ENCODE assay signal across 8 cellular contexts in the genomic region with DNA sequence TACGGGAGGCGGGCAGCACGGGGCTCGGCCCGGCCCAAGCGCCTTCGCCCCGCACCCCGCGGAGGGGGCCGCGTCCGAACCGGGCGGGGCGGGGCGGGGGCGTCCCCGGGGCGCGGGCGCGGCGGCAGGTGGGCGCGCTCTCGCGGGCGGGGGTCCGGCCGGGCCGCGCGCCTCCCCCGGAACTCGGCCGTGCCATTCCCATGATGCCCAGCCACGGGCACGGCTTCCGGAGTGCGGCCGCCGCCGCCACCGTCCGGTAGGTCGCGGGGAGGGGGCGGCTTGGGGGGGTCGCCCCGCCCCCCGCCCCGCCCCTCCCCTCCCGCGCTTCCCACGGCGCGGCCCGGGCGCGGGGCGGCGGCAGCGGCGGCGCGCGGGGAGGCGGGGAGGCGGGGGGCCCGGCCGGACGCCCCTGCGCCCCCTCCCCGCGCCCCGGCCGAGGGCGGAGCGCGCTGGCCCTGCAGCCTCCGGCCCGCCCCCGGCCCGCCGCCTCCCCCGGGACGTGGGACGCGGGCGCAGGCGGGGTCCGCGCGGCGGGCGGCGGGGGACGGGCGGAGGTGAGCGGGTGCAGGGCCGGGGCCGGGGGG. TPM values are rescaled to one million over a fixed set of nuclear protein-coding genes. Genes with fewer than 3 reads are reported as not detected.
DNase-seq lines count a peak whose midpoint lies in the region; TF ChIP-seq lines count a peak whose summit lies in the region.

A gene with protein sequence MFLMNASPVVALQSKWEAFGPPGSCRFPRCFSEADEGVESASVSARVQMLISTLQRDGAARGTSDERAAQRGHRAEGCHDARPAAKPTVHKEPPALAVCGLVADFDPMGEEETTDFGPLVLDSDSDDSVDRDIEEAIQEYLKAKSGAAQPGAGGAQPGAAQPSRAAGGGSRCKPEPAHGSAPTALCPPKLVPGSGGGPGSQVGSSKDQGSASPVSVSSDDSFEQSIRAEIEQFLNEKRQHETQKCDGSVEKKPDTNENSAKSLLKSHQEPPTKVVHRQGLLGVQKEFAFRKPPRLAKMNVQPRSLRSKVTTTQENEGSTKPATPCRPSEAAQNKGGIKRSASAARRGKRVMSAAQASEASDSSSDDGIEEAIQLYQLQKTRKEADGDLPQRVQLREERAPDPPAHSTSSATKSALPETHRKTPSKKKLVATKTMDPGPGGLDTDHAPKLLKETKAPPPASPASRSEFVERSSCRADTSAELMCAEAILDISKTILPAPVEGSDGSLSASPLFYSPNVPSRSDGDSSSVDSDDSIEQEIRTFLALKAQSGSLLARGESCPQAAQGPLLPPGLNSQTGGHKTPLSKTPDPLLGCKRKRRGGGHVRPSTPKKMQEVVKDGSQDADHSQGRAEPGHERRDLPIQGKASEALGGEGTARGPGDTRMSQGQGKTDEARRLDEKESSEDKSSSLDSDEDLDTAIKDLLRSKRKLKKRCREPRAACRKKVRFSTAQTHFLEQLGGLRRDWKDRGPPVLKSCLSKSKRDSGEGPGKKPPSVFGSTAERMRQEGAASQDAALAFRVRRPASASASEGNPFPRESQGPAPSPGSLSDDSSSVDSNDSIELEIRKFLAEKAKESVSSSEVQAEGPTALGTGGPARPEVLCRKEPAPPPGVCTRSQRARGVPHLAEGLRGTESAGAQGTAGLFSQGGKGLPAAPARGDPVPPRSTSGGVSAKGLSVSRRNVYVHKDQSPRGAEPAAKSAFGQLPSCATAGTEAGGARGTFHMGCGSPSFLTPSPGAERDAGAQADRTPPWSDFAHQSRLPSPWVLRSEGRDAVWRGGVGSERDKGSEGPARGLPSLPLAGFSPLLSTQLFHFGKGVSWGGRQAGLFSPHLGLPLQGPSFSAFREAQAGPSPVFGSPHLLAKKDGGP (N-terminal part only) (plus strand): TSS at position 314 of the 584 bp plus-strand sequence. CDS start 4,729 bp downstream, outside the sequence.

- H3K4me1 ChIP-seq in skeletal muscle tissue (ENCODE audit: control insufficient read depth in 3 of 3, insufficient read depth in 3 of 3, low read length in 3 of 3), result peaks cover 7 to 9% (median 8%) of the 10 kb centered on the region in 3 donors

- peaks cover 21% of the 10 kb centered on the region for H3K4me1 Mint-ChIP-seq in HFFc6 (ENCODE audit: low read depth)

- DNase-seq in AG20443 (ENCODE audit: low spot score), result peak; percentile 35
- DNase-seq in HFFc6, result no peak
- no peak for DNase-seq in astrocyte of the cerebellum (ENCODE audit: low read depth)
- DNase-seq in inferior parietal cortex (ENCODE audit: extremely low spot score), result no peak
- DNase-seq in NCI-H1048 (lab: John Stamatoyannopoulos, UW), result no peak
- no peak for DNase-seq in ecto neural progenitor cell (ENCODE audit: low spot score)

- peaks cover 0 to 7% (median 5%) of the 10 kb centered on the region in 3 donors for H3K36me3 ChIP-seq in skeletal muscle tissue (ENCODE audit: control insufficient read depth in 3 of 3, insufficient read depth in 3 of 3, low read length in 3 of 3)

- no peaks in the 10 kb centered on the region for H3K9me3 ChIP-seq in iPS-18c (ENCODE audit: control insufficient read depth, insufficient read depth, low read length)
- H3K9me3 ChIP-seq in skeletal muscle tissue (ENCODE audit: control insufficient read depth in 3 of 3, low read length in 3 of 3), result no peaks in the 10 kb centered on the region

- peak within 1 kb of the TSS; percentile 65 to 73 (median 68) for H3K9ac ChIP-seq in skeletal muscle tissue (ENCODE audit: low read depth in 1 of 3, low read length in 3 of 3)

- no peak for TF ChIP-seq CTCF in HFFc6 (IDR thresholded peaks at IDR 0.05)
- no peak for TF ChIP-seq CTCF in astrocyte of the cerebellum (IDR thresholded peaks at IDR 0.05; ENCODE audit: low read depth, low read length, missing control alignments)

- no peaks in the 10 kb centered on the region for H3K36me3 Mint-ChIP-seq in HFFc6 (ENCODE audit: low read depth)

- H3K4me3 ChIP-seq in astrocyte of the cerebellum (ENCODE audit: low read depth, low read length) (peak within 1 kb of the TSS; percentile 72), iPS-18c (ENCODE audit: insufficient read depth, low read depth, low read length) (peak within 1 kb of the TSS; percentile 75), skeletal muscle tissue (ENCODE audit: low read length in 3 of 3) (peak within 1 kb of the TSS; percentile 63 to 73 (median 67))

- H3K9me3 Mint-ChIP-seq in HFFc6, result no peaks in the 10 kb centered on the region

- no peaks in the 10 kb centered on the region; the same call in 1 of the 2 replicates for H3K27me3 Mint-ChIP-seq in HFFc6 (ENCODE audit: insufficient read depth)

- H3K4me3 Mint-ChIP-seq in HFFc6, result peak within 1 kb of the TSS; percentile 84

- H3K27me3 ChIP-seq in skeletal muscle tissue (ENCODE audit: control insufficient read depth in 3 of 3, insufficient read depth in 3 of 3, low read length in 3 of 3), result peaks cover 4 to 22% (median 12%) of the 10 kb centered on the region in 3 donors

- in situ Hi-C loops in astrocyte of the cerebellum (cut with HindIII; ENCODE audit: low sequenced_read_pairs), result no loop called here

- H3K27ac ChIP-seq in skeletal muscle tissue (ENCODE audit: low read depth, low read length), result no peak within 1 kb of the TSS

- H3K27ac Mint-ChIP-seq in HFFc6, result peak within 1 kb of the TSS; percentile 40

RNA-seq across cellular contexts. Expression of the gene that starts here (rescaled TPM):
- 10 to 100 TPM; 10.6 to 14.9 (median 11.0) TPM for total RNA-seq in HFFc6 (2021; fragmentation: NEBNext Ultra II Directional; extraction: Animal tissue kit (Norgen Biotek cat#: 25700))
- 11.5 TPM for total RNA-seq in skeletal muscle tissue
